Comparison of ENCODE assay signal across 3 cellular contexts in genomic region chr3:44903314-44903713, GRCh38.
TF ChIP-seq lines count a peak whose summit lies in the region.

No MANE protein-coding gene starts in this region.

TF ChIP-seq in HepG2, 621 proteins besides CTCF, POLR2A, EP300 and RAD21 (continues in another document):
- no peak for TF ChIP-seq TBX3 (IDR thresholded peaks at IDR 0.05; ENCODE audit: borderline replicate concordance)
- no peak for TF ChIP-seq ZNF773 (CRISPR knock-in tag; IDR thresholded peaks at IDR 0.05; ENCODE audit: borderline replicate concordance)
- TF ChIP-seq MLXIP (CRISPR knock-in tag; IDR thresholded peaks at IDR 0.05; ENCODE audit: borderline replicate concordance): no peak
- TF ChIP-seq ZKSCAN1 (IDR thresholded peaks at IDR 0.05; ENCODE audit: low read length): no peak
- no peak for TF ChIP-seq FUBP1 (CRISPR knock-in tag; IDR thresholded peaks at IDR 0.05; ENCODE audit: borderline replicate concordance)
- TF ChIP-seq CEBPB (IDR thresholded peaks at IDR 0.05; ENCODE audit: borderline replicate concordance, low read depth, low read length): no peak
- no peak for TF ChIP-seq PRDM4 (CRISPR knock-in tag; IDR thresholded peaks at IDR 0.05; ENCODE audit: borderline replicate concordance)
- TF ChIP-seq ZNF737 (CRISPR knock-in tag; IDR thresholded peaks at IDR 0.05; ENCODE audit: borderline replicate concordance): no peak
- TF ChIP-seq MATR3 (CRISPR knock-in tag; IDR thresholded peaks at IDR 0.05): no peak
- TF ChIP-seq TEAD2 (CRISPR knock-in tag; IDR thresholded peaks at IDR 0.05): no peak

TF ChIP-seq in SK-N-SH, 30 proteins besides CTCF, POLR2A, EP300 and RAD21:
- TF ChIP-seq YY1 (IDR thresholded peaks at IDR 0.05; ENCODE audit: low read depth) (no peak), REST (IDR thresholded peaks at IDR 0.05; ENCODE audit: low read depth, low read length) (no peak), TAF1 (IDR thresholded peaks at IDR 0.05; ENCODE audit: borderline replicate concordance, low read depth, low read length) (no peak), NFIC (IDR thresholded peaks at IDR 0.05; ENCODE audit: borderline replicate concordance) (no peak), RFX5 (IDR thresholded peaks at IDR 0.05; ENCODE audit: low read length) (no peak), GATA2 (CRISPR knock-in tag; IDR thresholded peaks at IDR 0.05) (peak; percentile 18), MEF2A (IDR thresholded peaks at IDR 0.05; ENCODE audit: borderline replicate concordance, low read depth) (no peak), GABPA (IDR thresholded peaks at IDR 0.05; ENCODE audit: low read depth) (no peak), TCF12 (IDR thresholded peaks at IDR 0.05) (peak; percentile 53), PBX3 (IDR thresholded peaks at IDR 0.05) (peak; percentile 38; the same call in 1 of the 2 replicates), RXRA (IDR thresholded peaks at IDR 0.05; ENCODE audit: borderline replicate concordance, low read depth) (no peak)

TF ChIP-seq in K562, 482 proteins besides CTCF, POLR2A, EP300 and RAD21:
- TF ChIP-seq GTF2E2 (tag; IDR thresholded peaks at IDR 0.05) (no peak), PBX2 (CRISPR knock-in tag; IDR thresholded peaks at IDR 0.05; ENCODE audit: low read depth) (no peak), PBX2 (tag; conservative IDR thresholded peaks at IDR 0.05; ENCODE audit: low read depth) (0 out of 2 replicates have a peak, but pooled peaks have one; percentile 16)
